Comparison of ENCODE assay signal across 1 cellular context in the genomic region with DNA sequence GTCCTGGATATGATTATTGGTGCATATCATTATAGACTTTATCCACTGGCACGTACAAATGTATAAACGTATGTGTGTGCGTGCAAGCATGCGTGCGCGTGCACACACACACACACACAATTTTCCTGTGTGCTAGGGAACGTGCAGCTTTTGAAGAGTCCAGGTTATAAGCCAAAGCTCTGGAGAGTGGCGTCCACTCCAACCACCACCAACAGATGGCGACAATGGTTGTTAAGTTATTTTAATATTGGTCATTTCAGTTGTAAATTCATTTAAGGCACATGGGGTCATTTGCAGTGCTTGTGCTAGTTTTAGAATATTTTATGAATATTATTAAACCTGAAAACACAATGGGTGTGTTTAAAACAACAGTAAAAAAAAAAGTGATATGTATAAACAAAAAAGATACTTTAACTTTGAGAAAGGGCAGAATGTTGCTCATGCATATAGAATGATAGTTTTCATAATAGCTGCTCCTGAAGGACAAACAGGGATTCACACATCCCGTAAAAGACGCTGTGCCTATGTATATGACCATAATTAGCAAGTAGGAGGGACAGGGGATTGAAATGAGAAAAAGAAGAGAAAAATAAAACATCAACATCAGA.
TF ChIP-seq lines count a peak whose summit lies in the region.

No MANE protein-coding gene starts in this region.

TF ChIP-seq in SK-N-SH treated with all-trans-retinoic acid at 6 μM for 48 hours, 23 proteins besides CTCF, POLR2A, EP300 and RAD21 (continued from another document):
- no peak for TF ChIP-seq PATZ1 (CRISPR knock-in tag; IDR thresholded peaks at IDR 0.05; ENCODE audit: borderline replicate concordance)
